In the genomic region with DNA sequence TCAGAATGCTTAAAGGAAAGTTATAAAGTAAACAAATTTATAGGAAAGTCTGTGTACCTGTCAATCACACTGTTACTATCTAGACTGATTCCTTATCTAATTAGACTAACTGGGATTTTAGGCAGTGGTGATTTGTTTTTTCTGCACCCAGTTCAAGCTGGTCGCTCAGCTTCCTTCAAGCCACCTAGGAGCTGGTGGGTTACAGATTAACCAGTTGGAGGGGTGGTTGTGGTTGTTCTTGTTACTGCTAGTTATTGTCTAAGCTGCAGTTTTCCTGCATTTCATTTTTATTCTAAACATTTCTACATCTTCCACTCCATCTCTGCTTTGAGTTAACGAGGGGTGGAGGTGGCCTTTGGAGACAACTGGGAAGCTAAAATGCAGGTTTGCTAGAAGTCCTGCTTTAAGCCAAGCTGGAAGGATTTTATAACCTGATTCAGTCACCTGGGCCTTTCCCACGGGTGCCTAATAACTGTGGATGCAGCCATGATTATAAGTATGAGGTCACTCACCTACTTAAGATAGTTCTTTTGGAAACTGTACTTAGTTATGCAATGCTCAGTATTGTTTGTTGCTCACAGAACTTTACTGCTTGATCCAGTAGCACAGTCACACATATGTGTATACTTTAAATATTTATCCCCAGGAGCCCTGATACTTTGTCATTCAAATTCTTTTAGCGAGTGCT, we compare ENCODE assay signal across 30 cellular contexts.
"Had no signal": no experiment of that assay in that cellular context is flagged by ENCODE, and none has a peak within 500 bp of the region (broad histone marks: within the 10 kb centered on the region; RNA-seq: fewer than 3 reads in every experiment).

No MANE protein-coding gene starts in this region.

- H3K4me3 ChIP-seq: adrenal gland, cardiac muscle cell, colonic mucosa, gastrocnemius medialis, left ventricle myocardium inferior, ovary, psoas muscle, right atrium auricular region, suprapubic skin, tibial artery had no signal

- H3K27ac ChIP-seq: adrenal gland, cardiac muscle cell, colonic mucosa, gastrocnemius medialis, left ventricle myocardium inferior, ovary, psoas muscle, right atrium auricular region, suprapubic skin, tibial artery had no signal

- H3K4me3 Mint-ChIP-seq: activated naive CD4-positive, alpha-beta T cell treated with anti-CD3 and anti-CD28 coated beads for 36 hours; activated naive CD8-positive, alpha-beta T cell treated with anti-CD3 and anti-CD28 coated beads for 36 hours; activated T-helper 1 cell treated with anti-CD3 and anti-CD28 coated beads, Interleukin-12 subunit alpha, Interleukin-12 subunit beta, Interleukin-2, Interleukin-4 antibody, amounts not matched to agents 30 ng/mL and 10 ng/mL and 1 ng/mL, durations not matched to agents 14 hours and 24 hours and 36 hours; brain; mesothelial cell of epicardium; naive B cell; stimulated activated naive B cell treated with anti-CD40 and anti-IgM and Interleukin-4, amounts not matched to agents 10 μg/mL and 1 μg/mL and 100 μg/mL, for 72 hours had no signal

- H3K4me1 Mint-ChIP-seq: activated naive CD8-positive, alpha-beta T cell treated with anti-CD3 and anti-CD28 coated beads for 36 hours; naive B cell; stimulated activated naive B cell treated with anti-CD40 and anti-IgM and Interleukin-4, amounts not matched to agents 10 μg/mL and 1 μg/mL and 100 μg/mL, for 72 hours had no signal

- H3K9me3 Mint-ChIP-seq: activated T-helper 1 cell treated with anti-CD3 and anti-CD28 coated beads, Interleukin-12 subunit alpha, Interleukin-12 subunit beta, Interleukin-2, Interleukin-4 antibody, amounts not matched to agents 30 ng/mL and 10 ng/mL and 1 ng/mL, durations not matched to agents 14 hours and 24 hours and 36 hours had no signal

- H3K36me3 Mint-ChIP-seq: activated naive CD8-positive, alpha-beta T cell treated with anti-CD3 and anti-CD28 coated beads for 36 hours; stimulated activated naive B cell treated with anti-CD40 and anti-IgM and Interleukin-4, amounts not matched to agents 10 μg/mL and 1 μg/mL and 100 μg/mL, for 72 hours had no signal

- H3K27ac Mint-ChIP-seq: activated naive CD4-positive, alpha-beta T cell treated with anti-CD3 and anti-CD28 coated beads for 36 hours; activated naive CD8-positive, alpha-beta T cell treated with anti-CD3 and anti-CD28 coated beads for 36 hours; activated T-helper 1 cell treated with anti-CD3 and anti-CD28 coated beads, Interleukin-12 subunit alpha, Interleukin-12 subunit beta, Interleukin-2, Interleukin-4 antibody, amounts not matched to agents 30 ng/mL and 10 ng/mL and 1 ng/mL, durations not matched to agents 14 hours and 24 hours and 36 hours; mesothelial cell of epicardium; naive B cell; stimulated activated naive B cell treated with anti-CD40 and anti-IgM and Interleukin-4, amounts not matched to agents 10 μg/mL and 1 μg/mL and 100 μg/mL, for 72 hours had no signal

- DNase-seq: activated CD4-positive, alpha-beta T cell treated with anti-CD3 and anti-CD28 coated beads for 4 hours; activated CD4-positive, alpha-beta T cell treated with anti-CD3 and anti-CD28 coated beads, Interleukin-2, amount 50 U/mL, for 48 hours; activated CD4-positive, CD25-positive, alpha-beta regulatory T cell; activated CD8-positive, alpha-beta memory T cell treated with anti-CD3 and anti-CD28 coated beads for 24 hours; activated effector memory CD4-positive, alpha-beta T cell treated with anti-CD3 and anti-CD28 coated beads, Interleukin-2, amount 50 U/mL, for 16 hours; activated naive CD4-positive, alpha-beta T cell treated with anti-CD3 and anti-CD28 coated beads for 36 hours; activated naive CD8-positive, alpha-beta T cell treated with anti-CD3 and anti-CD28 coated beads for 36 hours; adrenal gland; aorta; cerebellar nuclear complex; colonic mucosa; effector CD8-positive, alpha-beta T cell; erythroblast; gastrocnemius medialis; hippocampal formation; kidney; left ventricle myocardium inferior; naive B cell; ovary; psoas muscle; stimulated activated CD4-positive, alpha-beta T cell treated with anti-CD3 and anti-CD28 coated beads, Interleukin-15, amount 100 ng/mL, for 24 hours; stimulated activated CD4-positive, alpha-beta T cell treated with anti-CD3 and anti-CD28 coated beads, Interleukin-2, amount 100 ng/mL, for 24 hours; stimulated activated naive B cell treated with anti-CD40 and anti-IgM and Interleukin-4, amounts not matched to agents 10 μg/mL and 1 μg/mL and 100 μg/mL, for 72 hours; tibial artery had no signal

- H3K36me3 ChIP-seq: adrenal gland, cardiac muscle cell, colonic mucosa, gastrocnemius medialis, left ventricle myocardium inferior, ovary, right atrium auricular region, suprapubic skin, tibial artery had no signal

- H3K4me1 ChIP-seq: adrenal gland, colonic mucosa, gastrocnemius medialis, left ventricle myocardium inferior, psoas muscle, suprapubic skin, tibial artery had no signal

- ATAC-seq: gastrocnemius medialis; psoas muscle; stimulated activated naive B cell treated with anti-CD40 and anti-IgM and Interleukin-4, amounts not matched to agents 10 μg/mL and 1 μg/mL and 100 μg/mL, for 72 hours had no signal

- H3K27me3 ChIP-seq: adrenal gland, cardiac muscle cell, colonic mucosa, gastrocnemius medialis, ovary, right atrium auricular region, suprapubic skin had no signal

- H3K9me3 ChIP-seq: adrenal gland, colonic mucosa, gastrocnemius medialis, ovary, right atrium auricular region, suprapubic skin, tibial artery had no signal
